In genomic region chr6:4449409-4449808, GRCh38 we compare ENCODE assay signal across 24 cellular contexts.
A peak's percentile ranks its signal among the peaks of the same experiment; 100 is the strongest.
DNase-seq lines count a peak whose midpoint lies in the region; ATAC-seq, FAIRE-seq and TF ChIP-seq lines count a peak whose summit lies in the region.
"Had no signal": no experiment of that assay in that cellular context is flagged by ENCODE, and none has a peak within 500 bp of the region (broad histone marks: within the 10 kb centered on the region; RNA-seq: fewer than 3 reads in every experiment).

No MANE protein-coding gene starts in this region.

- no peak overlapping the region for H3K27ac ChIP-seq in HepG2 (ENCODE audit: extremely low read length, insufficient read depth, low read length)
- H3K27ac ChIP-seq in right lobe of liver: no peak overlapping the region
- H3K27ac ChIP-seq in foreskin keratinocyte: no peak overlapping the region
- H3K27ac ChIP-seq in Peyer's patch: no peak overlapping the region

- H3K9me3 ChIP-seq in HepG2 (ENCODE audit: low read length) (0 out of 2 replicates have a peak, but pooled peaks cover 4% of the 10 kb centered on the region), right lobe of liver (no peaks in the 10 kb centered on the region), Peyer's patch (no peaks in the 10 kb centered on the region)
- H3K9me3 ChIP-seq: BE2C, HAP-1 had no signal

- TF ChIP-seq POLR2A in HepG2 (IDR thresholded peaks at IDR 0.05; ENCODE audit: insufficient read depth in 1 of 2, low read depth in 2 of 2, low read length in 2 of 2) (no peak), right lobe of liver (IDR thresholded peaks at IDR 0.05) (no peak), Peyer's patch (IDR thresholded peaks at IDR 0.05) (no peak)

- TF ChIP-seq RAD21 in HepG2 (CRISPR knock-in tag; IDR thresholded peaks at IDR 0.05): no peak

- H4K20me1 ChIP-seq in HepG2 (ENCODE audit: insufficient read depth, low read length): no peaks in the 10 kb centered on the region

- no peaks in the 10 kb centered on the region for H3K4me1 ChIP-seq in HepG2 (ENCODE audit: insufficient read depth, low read length)
- H3K4me1 ChIP-seq in right lobe of liver: no peaks in the 10 kb centered on the region
- H3K4me1 ChIP-seq in foreskin keratinocyte: peaks cover 23% of the 10 kb centered on the region
- no peaks in the 10 kb centered on the region for H3K4me1 ChIP-seq in Peyer's patch
- H3K4me1 ChIP-seq: BE2C, HAP-1 had no signal

- intact Hi-C loops in HepG2 (cut with micrococcal nuclease; ENCODE audit: unreplicated experiment) (no loop called here), right lobe of liver (cut with DNase I) (no loop called here)

- H3K4me2 ChIP-seq in HepG2 (ENCODE audit: low read depth, low read length): no peak overlapping the region

- H3K36me3 ChIP-seq in HepG2 (replicated peaks in 1 of 2; ENCODE audit: control insufficient read depth in 1 of 2, insufficient read depth in 2 of 2, low read length in 2 of 2) (no peaks in the 10 kb centered on the region), right lobe of liver (no peaks in the 10 kb centered on the region), bronchial epithelial cell (ENCODE audit: control insufficient read depth, insufficient read depth, low read length) (no peaks in the 10 kb centered on the region), Peyer's patch (no peaks in the 10 kb centered on the region)
- H3K36me3 ChIP-seq: BE2C, HAP-1 had no signal

- no peak for TF ChIP-seq CTCF in HepG2 (CRISPR knock-in tag; IDR thresholded peaks at IDR 0.05)
- TF ChIP-seq CTCF in right lobe of liver (IDR thresholded peaks at IDR 0.05): no peak
- no peak for TF ChIP-seq CTCF in bronchial epithelial cell (IDR thresholded peaks at IDR 0.05; ENCODE audit: insufficient read depth, low read length, severe bottlenecking)
- no peak for TF ChIP-seq CTCF in foreskin keratinocyte (conservative IDR thresholded peaks at IDR 0.05)
- no peak for TF ChIP-seq CTCF in Peyer's patch (IDR thresholded peaks at IDR 0.05)

- ATAC-seq in HepG2: no peak
- no peak for ATAC-seq in right lobe of liver
- ATAC-seq in foreskin keratinocyte: peak; percentile 70
- no peak for ATAC-seq in HG02610 (IDR thresholded peaks at IDR 0.05; ENCODE audit: unreplicated experiment)

- TF ChIP-seq EP300 in HepG2 (IDR thresholded peaks at IDR 0.05; ENCODE audit: low read depth in 2 of 2, low read length in 2 of 2) (no peak), HepG2 (CRISPR knock-in tag; IDR thresholded peaks at IDR 0.05; ENCODE audit: borderline replicate concordance) (no peak)

- H3K79me2 ChIP-seq in HepG2 (ENCODE audit: insufficient read depth, low read length): no peaks in the 10 kb centered on the region

- no peak overlapping the region for H2AFZ ChIP-seq in HepG2 (ENCODE audit: low read length)

- POLR2A ChIA-PET in HepG2 (lab: Yijun Ruan, JAX): no interaction called here

- peaks cover 0 to 4% of the 10 kb centered on the region in 2 experiments; a peak in 1 of 5 replicates for H3K27me3 ChIP-seq in HepG2 (ENCODE audit: control insufficient read depth in 1 of 2, insufficient read depth in 2 of 2, low read length in 2 of 2)
- H3K27me3 ChIP-seq in right lobe of liver: peaks cover 0 to 4% of the 10 kb centered on the region in 2 donors
- no peaks in the 10 kb centered on the region for H3K27me3 ChIP-seq in bronchial epithelial cell (ENCODE audit: control insufficient read depth, insufficient read depth, low read length)
- no peaks in the 10 kb centered on the region for H3K27me3 ChIP-seq in foreskin keratinocyte
- H3K27me3 ChIP-seq in Peyer's patch: no peaks in the 10 kb centered on the region
- H3K27me3 ChIP-seq: BE2C had no signal

- H3K4me3 ChIP-seq in HepG2 (replicated peaks in 1 of 3; ENCODE audit: insufficient read depth in 1 of 3, low read depth in 2 of 3, low read length in 3 of 3): no peak overlapping the region
- H3K4me3 ChIP-seq in right lobe of liver: no peak overlapping the region
- H3K4me3 ChIP-seq in bronchial epithelial cell (ENCODE audit: low read depth, low read length): no peak overlapping the region
- H3K4me3 ChIP-seq in Peyer's patch: no peak overlapping the region
- H3K4me3 ChIP-seq: HAP-1 had no signal

- no peak for DNase-seq in HepG2 (ENCODE audit: low spot score)
- no peak for DNase-seq in right lobe of liver
- DNase-seq in bronchial epithelial cell (ENCODE audit: low read depth): peak; percentile 48
- peak in 1 of 2 donors; percentile 37 for DNase-seq in foreskin keratinocyte
- DNase-seq in stimulated activated CD4-positive, alpha-beta T cell treated with anti-CD3 and anti-CD28 coated beads, Interleukin-2, amount 100 ng/mL, for 24 hours: no peak
- no peak for DNase-seq in stimulated activated CD4-positive, alpha-beta T cell treated with anti-CD3 and anti-CD28 coated beads, Interleukin-12 subunit alpha, Interleukin-12 subunit beta, amount 100 ng/mL, for 4 hours
- DNase-seq in Peyer's patch: no peak
- DNase-seq: 8988T; ACHN; BE2C; C1 segment of cervical spinal cord; CD4-positive, CD25-positive, alpha-beta regulatory T cell; CD8-positive, alpha-beta memory T cell; COR-L47; DMS 273 treated with DMSO at 0.1 percent for 48 hours; DMS53; DND-41; EL; IMR-90 had no signal

- in situ Hi-C loops in HepG2 (cut with HindIII; ENCODE audit: extremely low pct_ligation_motif_present, low pct_unique_long_range_greater_than_20kb): no loop called here

- no TSS peak for BruUV-seq in HepG2 (replicated peaks; lab: Mats Ljungman, UMichigan)

- no peak for FAIRE-seq in HepG2 (lab: Jason Lieb, UNC)
- no peak for FAIRE-seq in bronchial epithelial cell (lab: Jason Lieb, UNC)
- FAIRE-seq: G401.6, GM12891, GM19239 had no signal

- CTCF ChIA-PET in HepG2 (lab: Yijun Ruan, JAX; ENCODE audit: low intra/inter-chr PET ratio, low total read pairs): no interaction called here

- WGBS in HepG2 (ENCODE audit: low lambda C conversion rate): 0% methylated on average over 1 of the region's 1 CpG
- WGBS in right lobe of liver (ENCODE audit: insufficient coverage, low coverage, low lambda C conversion rate, missing lambda C conversion rate): 54% methylated on average over 1 of the region's 1 CpG

- no peak overlapping the region for H3K9ac ChIP-seq in HepG2 (ENCODE audit: insufficient read depth, low read depth, low read length)

TF ChIP-seq in HepG2, 621 proteins besides CTCF, POLR2A, EP300 and RAD21:
- TF ChIP-seq, protein P1, sequence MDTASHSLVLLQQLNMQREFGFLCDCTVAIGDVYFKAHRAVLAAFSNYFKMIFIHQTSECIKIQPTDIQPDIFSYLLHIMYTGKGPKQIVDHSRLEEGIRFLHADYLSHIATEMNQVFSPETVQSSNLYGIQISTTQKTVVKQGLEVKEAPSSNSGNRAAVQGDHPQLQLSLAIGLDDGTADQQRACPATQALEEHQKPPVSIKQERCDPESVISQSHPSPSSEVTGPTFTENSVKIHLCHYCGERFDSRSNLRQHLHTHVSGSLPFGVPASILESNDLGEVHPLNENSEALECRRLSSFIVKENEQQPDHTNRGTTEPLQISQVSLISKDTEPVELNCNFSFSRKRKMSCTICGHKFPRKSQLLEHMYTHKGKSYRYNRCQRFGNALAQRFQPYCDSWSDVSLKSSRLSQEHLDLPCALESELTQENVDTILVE (CRISPR knock-in tag; IDR thresholded peaks at IDR 0.05): no peak
- TF ChIP-seq JUN (CRISPR knock-in tag; IDR thresholded peaks at IDR 0.05) (no peak), ETV5 (CRISPR knock-in tag; IDR thresholded peaks at IDR 0.05; ENCODE audit: borderline replicate concordance) (no peak), KAT8 (CRISPR knock-in tag; IDR thresholded peaks at IDR 0.05) (no peak), ZNF7 (CRISPR knock-in tag; IDR thresholded peaks at IDR 0.05) (peak; percentile 56), NFE2L1 (CRISPR knock-in tag; IDR thresholded peaks at IDR 0.05; ENCODE audit: borderline replicate concordance) (no peak)
